14 cellular contexts compared by ENCODE assay signal in the genomic region with DNA sequence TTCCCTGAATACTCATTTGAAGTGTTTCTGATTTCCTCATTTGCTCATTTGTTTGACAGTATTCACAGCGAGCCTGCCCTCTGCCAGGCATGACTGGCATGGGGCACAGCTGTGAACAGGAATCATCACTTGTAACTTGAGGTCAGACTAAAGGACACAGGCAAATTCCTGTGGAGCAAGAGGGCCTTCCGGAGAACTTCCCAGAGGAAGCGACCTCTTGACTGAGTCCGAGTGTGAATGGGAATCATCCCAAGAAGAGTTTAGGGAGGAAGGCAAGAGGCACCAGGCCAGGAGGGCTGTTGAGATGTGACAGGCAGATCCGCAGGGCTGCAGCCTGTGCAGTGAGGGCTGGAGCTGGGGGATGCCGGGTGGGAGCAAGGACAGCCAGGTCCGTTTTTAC. TPM values are rescaled to one million over a fixed set of nuclear protein-coding genes. Genes with fewer than 3 reads are reported as not detected.
DNase-seq lines count a peak whose midpoint lies in the region; ATAC-seq, FAIRE-seq and TF ChIP-seq lines count a peak whose summit lies in the region.
"Had no signal": no experiment of that assay in that cellular context is flagged by ENCODE, and none has a peak within 500 bp of the region (broad histone marks: within the 10 kb centered on the region; RNA-seq: fewer than 3 reads in every experiment).

No MANE protein-coding gene starts in this region.

- DNase-seq in A549 (ENCODE audit: low read depth in 1 of 2, low spot score in 1 of 2): peak in 1 of 2 experiments; percentile 34
- peak; percentile 37 for DNase-seq in fibroblast of peridontal ligament (ENCODE audit: extremely low read depth)
- DNase-seq in myocyte (ENCODE audit: low read depth): peak; percentile 93
- no peak for DNase-seq in breast epithelium (ENCODE audit: low spot score in 2 of 2)
- DNase-seq in GF-D8 (lab: John Stamatoyannopoulos, UW): no peak
- no peak for DNase-seq in NCI-H774 (lab: John Stamatoyannopoulos, UW)
- DNase-seq: activated T-cell treated with anti-CD3 and anti-CD28 coated beads for 4 hours; central memory CD4-positive, alpha-beta T cell; NCI-H1092; stimulated activated CD4-positive, alpha-beta T cell treated with anti-CD3 and anti-CD28 coated beads, Interleukin-4, amount 100 ng/mL, for 24 hours had no signal

- H3K27me3 ChIP-seq in OCI-LY3 (ENCODE audit: low read depth, low read length): no peaks in the 10 kb centered on the region
- H3K27me3 ChIP-seq in breast epithelium: no peaks in the 10 kb centered on the region

- no peaks in the 10 kb centered on the region for H3K9me3 ChIP-seq in A549
- H3K9me3 ChIP-seq in OCI-LY3 (ENCODE audit: insufficient read depth, low read length): no peaks in the 10 kb centered on the region
- H3K9me3 ChIP-seq in breast epithelium: no peaks in the 10 kb centered on the region

- no peaks in the 10 kb centered on the region for H3K36me3 ChIP-seq in OCI-LY3 (replicated peaks; ENCODE audit: low read depth, low read length)
- H3K36me3 ChIP-seq in breast epithelium: no peaks in the 10 kb centered on the region

- CTCF ChIA-PET in A549 (lab: Yijun Ruan, JAX): interaction anchor here (1.6 to 2.1 kb wide), 2 partner anchors 9 to 57 kb away, joined by 5 to 10 read pairs; no protein-coding TSS in a partner anchor

- H4K20me1 ChIP-seq in OCI-LY3 (ENCODE audit: insufficient read depth, low read length): peaks cover 7% of the 10 kb centered on the region; the same call in 1 of the 2 replicates

- no peak for FAIRE-seq in A549 (lab: Jason Lieb, UNC)
- FAIRE-seq: TTC549 had no signal

- peaks cover 89% of the 10 kb centered on the region for H3K79me2 ChIP-seq in OCI-LY3 (ENCODE audit: low read length)

- ATAC-seq in A549 (peak; percentile 3 to 18; a peak in 3 of 6 replicates), GM18502 (IDR thresholded peaks at IDR 0.05; ENCODE audit: poor library complexity, unreplicated experiment) (no peak)
- ATAC-seq: HCT116 had no signal

- TF ChIP-seq POLR2A in A549 (IDR thresholded peaks at IDR 0.05; ENCODE audit: low read length) (no peak), breast epithelium (IDR thresholded peaks at IDR 0.05) (no peak)

- peak overlapping the region; percentile 62 for H3K4me2 ChIP-seq in A549
- H3K4me2 ChIP-seq in OCI-LY3 (ENCODE audit: low read length): peak overlapping the region; percentile 94

- H3K4me1 ChIP-seq in A549: peaks cover 78% of the 10 kb centered on the region
- H3K4me1 ChIP-seq in OCI-LY3 (ENCODE audit: low read length): peaks cover 70% of the 10 kb centered on the region
- H3K4me1 ChIP-seq in breast epithelium: no peaks in the 10 kb centered on the region

- H3K9ac ChIP-seq in OCI-LY3 (ENCODE audit: low read length): peak overlapping the region; percentile 67

- POLR2A ChIA-PET in A549 (lab: Yijun Ruan, JAX): interaction anchor here (0.7 kb wide), 1 partner anchor 46 kb away, joined by 3 read pairs; no protein-coding TSS in a partner anchor

- intact Hi-C loops in breast epithelium (cut with DNase I; ENCODE audit: low total_unique reads): no loop called here

- TF ChIP-seq CTCF in A549 (IDR thresholded peaks at IDR 0.05): no peak
- no peak for TF ChIP-seq CTCF in OCI-LY3 (IDR thresholded peaks at IDR 0.05; ENCODE audit: low read depth, low read length)
- TF ChIP-seq CTCF in breast epithelium (IDR thresholded peaks at IDR 0.05): no peak

- no peak overlapping the region for H2AFZ ChIP-seq in OCI-LY3 (ENCODE audit: low read depth, low read length)

- H3K4me3 ChIP-seq in A549 (no peak overlapping the region), OCI-LY3 (ENCODE audit: low read length) (peak overlapping the region; percentile 63), breast epithelium (no peak overlapping the region)

- WGBS in A549 (ENCODE audit: missing lambda C conversion rate): 37% methylated on average over 7 of the region's 7 CpGs

- no peak for TF ChIP-seq RAD21 in A549 (conservative IDR thresholded peaks at IDR 0.05 in 1 of 2, IDR thresholded peaks at IDR 0.05 in 1 of 2)

- H3K27ac ChIP-seq in A549 (peak overlapping the region; percentile 69 to 72), OCI-LY3 (ENCODE audit: low read length) (peak overlapping the region; percentile 98), breast epithelium (no peak overlapping the region)

- TF ChIP-seq EP300 in A549 (IDR thresholded peaks at IDR 0.05): no peak

TF ChIP-seq in A549, 52 proteins besides CTCF, POLR2A, EP300 and RAD21:
- TF ChIP-seq PHF8 (IDR thresholded peaks at IDR 0.05; ENCODE audit: borderline replicate concordance, low read depth): no peak
- peak; percentile 13 for TF ChIP-seq ZFP36 (IDR thresholded peaks at IDR 0.05; ENCODE audit: borderline replicate concordance, partially characterized antibody)

RNA-seq across cellular contexts. Expression of a gene that starts 45.4 kb away (rescaled TPM):
- polyA plus RNA-seq in A549 (2011; rRNA removed) (92.0 and 94.1 TPM in 2 replicates), A549 (2017; fragmentation: RNase III; extraction: RNeasy Plus Mini Kit Qiagen cat#74134 plus additional on column Dnase treatment) (37.5 to 42.5 TPM (median 40.0 TPM) in 3 replicates)
- polyA plus RNA-seq in A549 (2012; cell fraction: cytosol; rRNA removed): 54.9 and 75.4 TPM in 2 replicates
- 24.6 and 27.2 TPM in 2 replicates for polyA plus RNA-seq in A549 (2012; cell fraction: nucleus; rRNA removed)
- 108 and 111 TPM in 2 replicates for polyA minus RNA-seq in A549 (2011; rRNA and poly(A)+ RNA removed)
- total RNA-seq in myocyte (185 and 201 TPM in 2 replicates), breast epithelium (100 to 1,000 TPM in 1 of 3 donors, 10 to 100 TPM in 2; 66.5 to 123 (median 93.1) TPM)
- 112 TPM for polyA plus RNA-seq in myocyte (2012)

Comparison
In these comparisons a context has a peak if more than half of its experiments do, and no peak if none do; other contexts are left out.
1. DNase-seq: peak in fibroblast of peridontal ligament (single experiment) and myocyte (single experiment); none in breast epithelium (0 of 2), GF-D8 (single experiment) and NCI-H774 (single experiment).
2. H3K27ac ChIP-seq: peak in A549 (2 of 2) and OCI-LY3 (single experiment); none in breast epithelium (0 of 2).